In the genomic region with DNA sequence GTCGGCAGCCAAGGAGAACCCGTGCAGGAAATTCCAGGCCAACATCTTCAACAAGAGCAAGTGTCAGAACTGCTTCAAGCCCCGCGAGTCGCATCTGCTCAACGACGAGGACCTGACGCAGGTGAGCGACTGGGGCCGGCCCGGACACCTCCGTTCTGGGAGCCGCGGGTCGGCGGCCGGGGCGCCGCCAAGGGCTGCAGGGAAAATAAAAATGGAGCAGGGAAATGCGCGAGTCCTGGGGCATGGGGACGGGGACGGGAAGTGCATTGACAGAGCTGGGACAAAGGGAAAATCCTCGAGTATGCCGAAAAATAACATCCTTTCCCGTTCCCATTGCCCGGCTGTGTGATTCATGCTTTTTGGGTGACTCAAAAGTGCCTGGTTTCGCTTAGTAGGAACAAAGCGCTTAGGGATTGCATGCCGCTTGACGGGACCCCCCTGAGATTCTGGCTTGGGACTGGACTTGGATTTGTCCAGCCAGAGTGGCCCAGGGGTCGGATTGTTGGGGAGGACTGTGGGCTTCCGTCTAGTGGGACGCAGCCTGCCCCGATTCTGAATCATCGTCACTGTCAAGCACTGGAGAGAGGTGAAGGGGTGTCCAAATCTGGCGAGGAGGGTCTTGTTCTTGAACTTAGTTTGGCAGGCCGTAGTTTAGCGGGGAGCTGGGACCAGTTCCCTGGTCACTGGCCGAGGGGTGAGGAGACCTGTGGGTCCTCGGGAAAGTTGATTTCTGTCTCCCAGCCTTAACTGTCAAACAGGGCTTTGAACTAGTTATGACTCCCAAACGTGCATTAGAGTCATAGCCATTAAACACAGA, we compare ENCODE assay signal across 8 cellular contexts. TPM values are rescaled to one million over a fixed set of nuclear protein-coding genes. Genes with fewer than 3 reads are reported as not detected.
A peak's percentile ranks its signal among the peaks of the same experiment; 100 is the strongest.
DNase-seq lines count a peak whose midpoint lies in the region; ATAC-seq and TF ChIP-seq lines count a peak whose summit lies in the region.

No MANE protein-coding gene starts in this region.

- H3K9ac ChIP-seq in mucosa of stomach (ENCODE audit: low read length), result peak overlapping the region; percentile 91

- 1% methylated on average over 42 of the region's 42 CpGs for WGBS in heart right ventricle, 2 donors
- WGBS in ectodermal cell, 2 experiments, result 2 to 3% methylated on average over 42 of the region's 42 CpGs
- 1% methylated on average over 29 to 42 of the region's 42 CpGs for WGBS in upper lobe of left lung, 2 donors

- TF ChIP-seq CTCF in heart right ventricle (IDR thresholded peaks at IDR 0.05), result no peak
- no peak for TF ChIP-seq CTCF in upper lobe of left lung (IDR thresholded peaks at IDR 0.05)

- H3K4me3 ChIP-seq in heart right ventricle (peak overlapping the region; percentile 65 to 90 (median 82)), ectodermal cell (ENCODE audit: insufficient read depth, low read depth, low read length) (peak overlapping the region; percentile 82), mucosa of stomach (ENCODE audit: low read length) (peak overlapping the region; percentile 76), upper lobe of left lung (peak overlapping the region; percentile 74 to 83 (median 80))

- intact Hi-C loops in heart right ventricle (cut with DNase I) (loop anchor here in 5 of 10 donors (5.0 to 10.0 kb wide), 5 partner anchors 52 to 72 kb away; no protein-coding TSS in a partner anchor), Right ventricle myocardium superior (cut with DNase I) (no loop called here)

- no peak for TF ChIP-seq POLR2A in upper lobe of left lung (IDR thresholded peaks at IDR 0.05)

- DNase-seq in heart right ventricle (peak in 1 of 2 donors; percentile 35), Right ventricle myocardium superior (no peak), T-helper 22 cell (ENCODE audit: low read depth) (peak; percentile 8), upper lobe of left lung (peak; percentile 20 to 86), mucosa of gallbladder (ENCODE audit: low spot score) (no peak)

- H3K4me1 ChIP-seq in heart right ventricle (peaks cover 17 to 62% (median 60%) of the 10 kb centered on the region in 9 donors), ectodermal cell (ENCODE audit: control insufficient read depth, insufficient read depth, low read length) (peaks cover 25% of the 10 kb centered on the region), mucosa of stomach (ENCODE audit: control insufficient read depth, insufficient read depth, low read length) (peaks cover 42% of the 10 kb centered on the region), upper lobe of left lung (peaks cover 43 to 53% (median 51%) of the 10 kb centered on the region in 4 donors)

- H3K36me3 ChIP-seq in heart right ventricle, result no peaks in the 10 kb centered on the region
- peaks cover 5% of the 10 kb centered on the region for H3K36me3 ChIP-seq in ectodermal cell (ENCODE audit: control insufficient read depth, insufficient read depth, low read length)
- no peaks in the 10 kb centered on the region for H3K36me3 ChIP-seq in mucosa of stomach (ENCODE audit: control insufficient read depth, insufficient read depth, low read length)
- H3K36me3 ChIP-seq in upper lobe of left lung, result no peaks in the 10 kb centered on the region

- TF ChIP-seq EP300 in upper lobe of left lung (IDR thresholded peaks at IDR 0.05), result no peak

- H3K27me3 ChIP-seq in heart right ventricle, result no peaks in the 10 kb centered on the region
- no peaks in the 10 kb centered on the region for H3K27me3 ChIP-seq in ectodermal cell (ENCODE audit: control insufficient read depth, insufficient read depth, low read length, poor library complexity, severe bottlenecking)
- H3K27me3 ChIP-seq in mucosa of stomach (ENCODE audit: control insufficient read depth, insufficient read depth, low read length), result no peaks in the 10 kb centered on the region
- no peaks in the 10 kb centered on the region for H3K27me3 ChIP-seq in upper lobe of left lung

- H3K27ac ChIP-seq in heart right ventricle, result peak overlapping the region; percentile 57 to 95 (median 88)
- H3K27ac ChIP-seq in ectodermal cell (ENCODE audit: insufficient read depth, low read depth, low read length, poor library complexity, severe bottlenecking), result no peak overlapping the region
- peak overlapping the region; percentile 84 to 89 (median 86) for H3K27ac ChIP-seq in upper lobe of left lung

- ATAC-seq in heart right ventricle (peak in 1 of 8 donors; percentile 3), Right ventricle myocardium superior (ENCODE audit: poor library complexity) (no peak), upper lobe of left lung (ENCODE audit: low FRiP score in 2 of 2) (peak in 1 of 2 donors; percentile 5), GM21367 (IDR thresholded peaks at IDR 0.05; ENCODE audit: unreplicated experiment) (no peak)

- no peaks in the 10 kb centered on the region for H3K9me3 ChIP-seq in heart right ventricle
- no peaks in the 10 kb centered on the region for H3K9me3 ChIP-seq in ectodermal cell (ENCODE audit: control insufficient read depth, low read length)
- H3K9me3 ChIP-seq in mucosa of stomach (ENCODE audit: control insufficient read depth, low read length), result no peaks in the 10 kb centered on the region
- H3K9me3 ChIP-seq in upper lobe of left lung, result no peaks in the 10 kb centered on the region

RNA-seq across cellular contexts. Expression of a gene that starts 0.8 kb away (rescaled TPM):
- 100 to 1,000 TPM; 252 to 409 (median 329) TPM for total RNA-seq in heart right ventricle
- polyA plus RNA-seq in heart right ventricle, result 100 to 1,000 TPM; 225 to 329 TPM
- total RNA-seq in Right ventricle myocardium superior, result 280 TPM
- polyA plus RNA-seq in ectodermal cell (2013, experiment 1 of 4), result 114 TPM
- 106 TPM for polyA plus RNA-seq in ectodermal cell (2013, experiment 2 of 4)
- polyA plus RNA-seq in ectodermal cell (2013, experiment 3 of 4), result 79.6 TPM
- polyA plus RNA-seq in ectodermal cell (2013, experiment 4 of 4), result 86.4 TPM
- 100 to 1,000 TPM; 201 to 380 (median 285) TPM for total RNA-seq in upper lobe of left lung
- 263 TPM for total RNA-seq in mucosa of gallbladder

Comparison
In these comparisons a context has a peak if more than half of its experiments do, and no peak if none do; other contexts are left out.
1. DNase-seq: peak in T-helper 22 cell (single experiment) and upper lobe of left lung (2 of 2); none in Right ventricle myocardium superior (single experiment) and mucosa of gallbladder (single experiment).
2. Peak in every context shown above with its lines, with median percentiles within 50 percentile points of each other: H3K4me3 ChIP-seq.